Comparison of ENCODE assay signal across 17 cellular contexts in the genomic region with DNA sequence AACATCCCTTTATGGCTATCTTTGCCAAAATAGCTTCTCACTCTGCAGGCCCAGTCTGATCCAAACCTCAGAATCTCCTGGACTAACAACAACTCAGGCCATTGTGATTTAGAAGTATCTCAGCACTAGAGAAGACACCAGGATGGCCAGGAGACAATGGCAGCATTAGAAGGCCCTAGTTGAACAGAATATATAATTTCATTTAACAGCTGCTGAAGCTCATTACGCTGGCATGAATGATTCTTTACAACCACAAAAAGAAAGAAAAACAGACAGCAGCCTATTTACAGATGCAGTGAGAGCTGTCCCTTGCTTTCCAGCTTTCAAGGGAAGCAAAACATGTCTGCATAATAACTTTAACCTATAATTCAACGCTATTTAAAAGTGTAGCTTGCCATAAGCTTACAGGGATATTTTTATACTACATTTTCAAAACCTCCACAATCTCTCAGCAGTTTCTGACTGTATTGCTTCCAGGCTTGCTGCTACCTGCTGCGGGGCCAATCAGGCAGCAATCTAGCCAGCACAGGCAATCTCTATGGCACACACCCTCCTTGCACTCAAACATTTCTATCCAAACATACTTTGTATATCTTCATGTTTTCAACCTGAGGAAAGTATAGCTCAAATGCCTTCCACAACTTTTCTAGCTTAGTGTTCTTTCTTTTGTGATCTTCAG.
DNase-seq lines count a peak whose midpoint lies in the region; ATAC-seq and TF ChIP-seq lines count a peak whose summit lies in the region.
"Had no signal": no experiment of that assay in that cellular context is flagged by ENCODE, and none has a peak within 500 bp of the region (broad histone marks: within the 10 kb centered on the region; RNA-seq: fewer than 3 reads in every experiment).

No MANE protein-coding gene starts in this region.

- TF ChIP-seq CTCF in breast epithelium (IDR thresholded peaks at IDR 0.05) = no peak
- TF ChIP-seq CTCF in nephron (IDR thresholded peaks at IDR 0.05; ENCODE audit: unreplicated experiment in 3 of 3) = no peak
- TF ChIP-seq CTCF in type B pancreatic cell (conservative IDR thresholded peaks at IDR 0.05) = no peak
- no peak for TF ChIP-seq CTCF in heart left ventricle (IDR thresholded peaks at IDR 0.05)

- no peak for DNase-seq in breast epithelium (ENCODE audit: low spot score in 2 of 2)
- no peak for DNase-seq in type B pancreatic cell (ENCODE audit: extremely low spot score, unreplicated experiment)
- DNase-seq in heart left ventricle = no peak
- DNase-seq: activated CD4-positive, alpha-beta T cell treated with anti-CD3 and anti-CD28 coated beads, Interleukin-2, amount 50 U/mL, for 1 hour; activated T-cell treated with anti-CD3 and anti-CD28 coated beads, Interleukin-2, amount 50 U/mL, for 4 hours; left cardiac atrium; NCI-H2029 treated with DMSO at 0.1 percent for 48 hours; NCI-H82; right lobe of liver; stimulated activated naive CD8-positive, alpha-beta T cell treated with anti-CD3 and anti-CD28 coated beads, Interleukin-15, Interleukin-2, amounts not matched to agents 100 U/mL and 50 U/mL, for 24 hours had no signal

- ATAC-seq in HG02798 (IDR thresholded peaks at IDR 0.05; ENCODE audit: poor library complexity, unreplicated experiment) (peak; percentile 14), HG03457 (IDR thresholded peaks at IDR 0.05; ENCODE audit: unreplicated experiment) (no peak), heart left ventricle (no peak), HG03521 (IDR thresholded peaks at IDR 0.05; ENCODE audit: unreplicated experiment) (no peak)
- ATAC-seq: left cardiac atrium; right lobe of liver; stimulated activated naive CD8-positive, alpha-beta T cell treated with anti-CD3 and anti-CD28 coated beads, Interleukin-15, Interleukin-2, amounts not matched to agents 100 U/mL and 50 U/mL, for 24 hours had no signal

- no peak overlapping the region for H3K9ac ChIP-seq in BLaER1

- peaks cover 10% of the 10 kb centered on the region; the same call in 1 of the 2 replicates for H3K9me3 ChIP-seq in BLaER1
- H3K9me3 ChIP-seq in breast epithelium = no peaks in the 10 kb centered on the region
- no peaks in the 10 kb centered on the region for H3K9me3 ChIP-seq in heart left ventricle
- H3K9me3 ChIP-seq: HAP-1, right lobe of liver had no signal

- H3K27me3 Mint-ChIP-seq in nephron (ENCODE audit: low read depth) (no peaks in the 10 kb centered on the region), type B pancreatic cell (no peaks in the 10 kb centered on the region)

- H3K27ac ChIP-seq in BLaER1 (peak overlapping the region; percentile 3; the same call in 1 of the 2 replicates), breast epithelium (peak overlapping the region; percentile 60 to 62), heart left ventricle (peak overlapping the region in 4 of 12 donors; percentile 13 to 42 (median 36))
- H3K27ac ChIP-seq: right lobe of liver had no signal

- H3K36me3 ChIP-seq in BLaER1 (no peaks in the 10 kb centered on the region), breast epithelium (no peaks in the 10 kb centered on the region), heart left ventricle (peaks cover 0 to 18% (median 6%) of the 10 kb centered on the region in 9 donors)
- H3K36me3 ChIP-seq: HAP-1 had no signal

- no peak overlapping the region for H3K4me3 Mint-ChIP-seq in nephron
- no peak overlapping the region for H3K4me3 Mint-ChIP-seq in type B pancreatic cell
- H3K4me3 Mint-ChIP-seq: activated T-cell treated with anti-CD3 and anti-CD28 coated beads, Interleukin-2, amount 50 U/mL, for 4 hours; T-helper 2 cell treated with Interferon-gamma antibody and Interleukin-4, amounts not matched to agents 5 μg/mL and 100 μg/mL, for 36 hours had no signal

- peaks cover 53% of the 10 kb centered on the region for H3K4me1 Mint-ChIP-seq in nephron
- peaks cover 6% of the 10 kb centered on the region for H3K4me1 Mint-ChIP-seq in type B pancreatic cell (ENCODE audit: unreplicated experiment)

- H3K9me3 Mint-ChIP-seq in nephron = no peaks in the 10 kb centered on the region
- peaks cover 5% of the 10 kb centered on the region for H3K9me3 Mint-ChIP-seq in type B pancreatic cell
- H3K9me3 Mint-ChIP-seq: activated T-cell treated with anti-CD3 and anti-CD28 coated beads, Interleukin-2, amount 50 U/mL, for 4 hours; T-helper 2 cell treated with Interferon-gamma antibody and Interleukin-4, amounts not matched to agents 5 μg/mL and 100 μg/mL, for 36 hours had no signal

- intact Hi-C loops in breast epithelium (cut with DNase I; ENCODE audit: low total_unique reads) = no loop called here
- intact Hi-C loops in heart left ventricle (cut with DNase I) = no loop called here

- TF ChIP-seq POLR2A in breast epithelium (IDR thresholded peaks at IDR 0.05) = no peak
- TF ChIP-seq POLR2A in heart left ventricle (IDR thresholded peaks at IDR 0.05) = no peak

- H3K36me3 Mint-ChIP-seq in nephron (ENCODE audit: low read depth) (peaks cover 50% of the 10 kb centered on the region), type B pancreatic cell (peaks cover 16% of the 10 kb centered on the region)

- no peaks in the 10 kb centered on the region for H4K20me1 ChIP-seq in BLaER1

- H3K4me3 ChIP-seq in BLaER1 (no peak overlapping the region), breast epithelium (no peak overlapping the region), heart left ventricle (no peak overlapping the region)
- H3K4me3 ChIP-seq: HAP-1, right lobe of liver had no signal

- H3K27ac Mint-ChIP-seq in nephron = peak overlapping the region; percentile 26 to 91 (median 68)
- H3K27ac Mint-ChIP-seq in type B pancreatic cell = no peak overlapping the region
- H3K27ac Mint-ChIP-seq: T-helper 2 cell treated with Interferon-gamma antibody and Interleukin-4, amounts not matched to agents 5 μg/mL and 100 μg/mL, for 36 hours had no signal

- peak overlapping the region; percentile 29 for H3K4me2 ChIP-seq in BLaER1

- H3K27me3 ChIP-seq in BLaER1 = no peaks in the 10 kb centered on the region
- H3K27me3 ChIP-seq in breast epithelium = no peaks in the 10 kb centered on the region
- no peaks in the 10 kb centered on the region for H3K27me3 ChIP-seq in heart left ventricle
- H3K27me3 ChIP-seq: right lobe of liver had no signal

- WGBS in heart left ventricle, 4 donors = 74 to 83% (median 77%) methylated on average over 3 of the region's 3 CpGs

- H3K4me1 ChIP-seq in BLaER1 = peaks cover 64% of the 10 kb centered on the region
- peaks cover 3 to 17% of the 10 kb centered on the region in 2 donors for H3K4me1 ChIP-seq in breast epithelium
- H3K4me1 ChIP-seq in heart left ventricle = peaks cover 8 to 73% (median 49%) of the 10 kb centered on the region in 12 donors
- H3K4me1 ChIP-seq: HAP-1 had no signal
